ENCODE assay signal across 2 cellular contexts in the genomic region with DNA sequence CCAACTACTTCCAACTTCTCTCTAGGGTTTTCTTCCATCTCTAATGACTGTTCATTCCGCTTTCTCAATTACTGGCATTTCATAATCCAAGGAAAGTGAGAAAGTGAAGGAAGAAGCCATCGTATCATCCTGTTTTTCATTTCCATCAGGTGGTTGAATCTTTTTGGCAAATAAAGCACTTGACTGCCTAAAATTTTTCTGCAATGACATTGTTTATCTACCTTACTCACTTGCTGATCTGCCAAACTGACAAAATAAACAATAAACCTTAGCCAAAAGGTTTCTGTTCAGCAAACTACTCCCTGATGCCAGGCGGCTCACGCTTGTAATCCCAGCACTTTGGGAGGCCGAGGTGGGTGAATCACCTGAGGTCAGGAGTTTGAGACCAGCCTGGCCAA.
TF ChIP-seq lines count a peak whose summit lies in the region.

No MANE protein-coding gene starts in this region.

TF ChIP-seq in A549, 52 proteins besides CTCF, POLR2A, EP300 and RAD21 (continued from another document):
- no peak for TF ChIP-seq CHD4 (IDR thresholded peaks at IDR 0.05; ENCODE audit: borderline replicate concordance)
- no peak for TF ChIP-seq CHD2 (IDR thresholded peaks at IDR 0.05; ENCODE audit: low read length, partially characterized antibody)
- no peak for TF ChIP-seq BHLHE40 (IDR thresholded peaks at IDR 0.05; ENCODE audit: low read depth, low read length)
- no peak for TF ChIP-seq CBX8 (IDR thresholded peaks at IDR 0.05)
- no peak for TF ChIP-seq KDM5A (IDR thresholded peaks at IDR 0.05)
- TF ChIP-seq HEYL (CRISPR knock-in tag; IDR thresholded peaks at IDR 0.05), result no peak
- peak in 1 of 2 experiments; percentile 73; a peak in 2 of 4 replicates for TF ChIP-seq CEBPB (IDR thresholded peaks at IDR 0.05)
- TF ChIP-seq E2F6 (IDR thresholded peaks at IDR 0.05; ENCODE audit: borderline replicate concordance, low read depth), result no peak
- no peak for TF ChIP-seq ZSCAN20 (CRISPR knock-in tag; IDR thresholded peaks at IDR 0.05)
- TF ChIP-seq, protein P1, sequence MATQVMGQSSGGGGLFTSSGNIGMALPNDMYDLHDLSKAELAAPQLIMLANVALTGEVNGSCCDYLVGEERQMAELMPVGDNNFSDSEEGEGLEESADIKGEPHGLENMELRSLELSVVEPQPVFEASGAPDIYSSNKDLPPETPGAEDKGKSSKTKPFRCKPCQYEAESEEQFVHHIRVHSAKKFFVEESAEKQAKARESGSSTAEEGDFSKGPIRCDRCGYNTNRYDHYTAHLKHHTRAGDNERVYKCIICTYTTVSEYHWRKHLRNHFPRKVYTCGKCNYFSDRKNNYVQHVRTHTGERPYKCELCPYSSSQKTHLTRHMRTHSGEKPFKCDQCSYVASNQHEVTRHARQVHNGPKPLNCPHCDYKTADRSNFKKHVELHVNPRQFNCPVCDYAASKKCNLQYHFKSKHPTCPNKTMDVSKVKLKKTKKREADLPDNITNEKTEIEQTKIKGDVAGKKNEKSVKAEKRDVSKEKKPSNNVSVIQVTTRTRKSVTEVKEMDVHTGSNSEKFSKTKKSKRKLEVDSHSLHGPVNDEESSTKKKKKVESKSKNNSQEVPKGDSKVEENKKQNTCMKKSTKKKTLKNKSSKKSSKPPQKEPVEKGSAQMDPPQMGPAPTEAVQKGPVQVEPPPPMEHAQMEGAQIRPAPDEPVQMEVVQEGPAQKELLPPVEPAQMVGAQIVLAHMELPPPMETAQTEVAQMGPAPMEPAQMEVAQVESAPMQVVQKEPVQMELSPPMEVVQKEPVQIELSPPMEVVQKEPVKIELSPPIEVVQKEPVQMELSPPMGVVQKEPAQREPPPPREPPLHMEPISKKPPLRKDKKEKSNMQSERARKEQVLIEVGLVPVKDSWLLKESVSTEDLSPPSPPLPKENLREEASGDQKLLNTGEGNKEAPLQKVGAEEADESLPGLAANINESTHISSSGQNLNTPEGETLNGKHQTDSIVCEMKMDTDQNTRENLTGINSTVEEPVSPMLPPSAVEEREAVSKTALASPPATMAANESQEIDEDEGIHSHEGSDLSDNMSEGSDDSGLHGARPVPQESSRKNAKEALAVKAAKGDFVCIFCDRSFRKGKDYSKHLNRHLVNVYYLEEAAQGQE (IDR thresholded peaks at IDR 0.05), result no peak
- no peak for TF ChIP-seq ELK1 (IDR thresholded peaks at IDR 0.05; ENCODE audit: low read depth, low read length)
- TF ChIP-seq SMC3 (IDR thresholded peaks at IDR 0.05), result no peak
- TF ChIP-seq MAZ (IDR thresholded peaks at IDR 0.05; ENCODE audit: borderline replicate concordance, low read depth, low read length), result no peak
- TF ChIP-seq MYC (IDR thresholded peaks at IDR 0.05; ENCODE audit: borderline replicate concordance, low read length), result no peak
- TF ChIP-seq, protein P2, sequence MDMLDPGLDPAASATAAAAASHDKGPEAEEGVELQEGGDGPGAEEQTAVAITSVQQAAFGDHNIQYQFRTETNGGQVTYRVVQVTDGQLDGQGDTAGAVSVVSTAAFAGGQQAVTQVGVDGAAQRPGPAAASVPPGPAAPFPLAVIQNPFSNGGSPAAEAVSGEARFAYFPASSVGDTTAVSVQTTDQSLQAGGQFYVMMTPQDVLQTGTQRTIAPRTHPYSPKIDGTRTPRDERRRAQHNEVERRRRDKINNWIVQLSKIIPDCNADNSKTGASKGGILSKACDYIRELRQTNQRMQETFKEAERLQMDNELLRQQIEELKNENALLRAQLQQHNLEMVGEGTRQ (IDR thresholded peaks at IDR 0.05), result no peak
- no peak for TF ChIP-seq NR3C1 (IDR thresholded peaks at IDR 0.05)
- TF ChIP-seq, protein P3, sequence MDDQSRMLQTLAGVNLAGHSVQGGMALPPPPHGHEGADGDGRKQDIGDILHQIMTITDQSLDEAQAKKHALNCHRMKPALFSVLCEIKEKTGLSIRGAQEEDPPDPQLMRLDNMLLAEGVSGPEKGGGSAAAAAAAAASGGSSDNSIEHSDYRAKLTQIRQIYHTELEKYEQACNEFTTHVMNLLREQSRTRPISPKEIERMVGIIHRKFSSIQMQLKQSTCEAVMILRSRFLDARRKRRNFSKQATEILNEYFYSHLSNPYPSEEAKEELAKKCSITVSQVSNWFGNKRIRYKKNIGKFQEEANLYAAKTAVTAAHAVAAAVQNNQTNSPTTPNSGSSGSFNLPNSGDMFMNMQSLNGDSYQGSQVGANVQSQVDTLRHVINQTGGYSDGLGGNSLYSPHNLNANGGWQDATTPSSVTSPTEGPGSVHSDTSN (IDR thresholded peaks at IDR 0.05), result no peak
- peak; percentile 79; the same call in 1 of the 2 replicates for TF ChIP-seq GATA3 (IDR thresholded peaks at IDR 0.05; ENCODE audit: borderline replicate concordance)
- no peak for TF ChIP-seq FOSL2 (IDR thresholded peaks at IDR 0.05)
- TF ChIP-seq FOSL2 (CRISPR knock-in tag; IDR thresholded peaks at IDR 0.05), result peak; percentile 74
- no peak for TF ChIP-seq RCOR1 (IDR thresholded peaks at IDR 0.05; ENCODE audit: low read depth, low read length)
- TF ChIP-seq JUNB (IDR thresholded peaks at IDR 0.05), result peak; percentile 52; the same call in 1 of the 2 replicates
- no peak for TF ChIP-seq HOXB5 (CRISPR knock-in tag; IDR thresholded peaks at IDR 0.05)
- TF ChIP-seq, protein P4, sequence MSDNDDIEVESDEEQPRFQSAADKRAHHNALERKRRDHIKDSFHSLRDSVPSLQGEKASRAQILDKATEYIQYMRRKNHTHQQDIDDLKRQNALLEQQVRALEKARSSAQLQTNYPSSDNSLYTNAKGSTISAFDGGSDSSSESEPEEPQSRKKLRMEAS (IDR thresholded peaks at IDR 0.05), result peak; percentile 41; the same call in 1 of the 2 replicates
- TF ChIP-seq RNF2 (IDR thresholded peaks at IDR 0.05; ENCODE audit: borderline replicate concordance, low read depth), result no peak
- peak; percentile 24 for TF ChIP-seq MAFK (IDR thresholded peaks at IDR 0.05; ENCODE audit: partially characterized antibody)
- no peak for TF ChIP-seq TFCP2L1 (CRISPR knock-in tag; IDR thresholded peaks at IDR 0.05)

TF ChIP-seq in liver, 16 proteins besides CTCF, POLR2A, EP300 and RAD21 (continued from another document):
- TF ChIP-seq ZBTB33 (IDR thresholded peaks at IDR 0.05) (peak; percentile 27), FOXA2 (IDR thresholded peaks at IDR 0.05) (peak; percentile 70)
- TF ChIP-seq, protein P4 (IDR thresholded peaks at IDR 0.05), result no peak
TF ChIP-seq in liver: peak in this region for 9.
